ENCODE assay signal across 1 cellular context in genomic region chr1:212797681-212798080, GRCh38.
TF ChIP-seq lines count a peak whose summit lies in the region.

No MANE protein-coding gene starts in this region.

TF ChIP-seq in IMR-90, 13 proteins besides CTCF, POLR2A, EP300 and RAD21 (continued from another document):
- TF ChIP-seq, protein P1, sequence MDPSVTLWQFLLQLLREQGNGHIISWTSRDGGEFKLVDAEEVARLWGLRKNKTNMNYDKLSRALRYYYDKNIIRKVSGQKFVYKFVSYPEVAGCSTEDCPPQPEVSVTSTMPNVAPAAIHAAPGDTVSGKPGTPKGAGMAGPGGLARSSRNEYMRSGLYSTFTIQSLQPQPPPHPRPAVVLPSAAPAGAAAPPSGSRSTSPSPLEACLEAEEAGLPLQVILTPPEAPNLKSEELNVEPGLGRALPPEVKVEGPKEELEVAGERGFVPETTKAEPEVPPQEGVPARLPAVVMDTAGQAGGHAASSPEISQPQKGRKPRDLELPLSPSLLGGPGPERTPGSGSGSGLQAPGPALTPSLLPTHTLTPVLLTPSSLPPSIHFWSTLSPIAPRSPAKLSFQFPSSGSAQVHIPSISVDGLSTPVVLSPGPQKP (IDR thresholded peaks at IDR 0.05; ENCODE audit: borderline replicate concordance, low read depth, low read length) = no peak
- TF ChIP-seq NFE2L2 (IDR thresholded peaks at IDR 0.05; ENCODE audit: low read depth, low read length) = no peak
- TF ChIP-seq FOS (IDR thresholded peaks at IDR 0.05; ENCODE audit: low read depth, low read length) = no peak
- no peak for TF ChIP-seq BHLHE40 (IDR thresholded peaks at IDR 0.05; ENCODE audit: low read depth, low read length)
- TF ChIP-seq SMC3 (IDR thresholded peaks at IDR 0.05; ENCODE audit: low read depth, low read length) = no peak
- TF ChIP-seq RCOR1 (IDR thresholded peaks at IDR 0.05; ENCODE audit: insufficient replicate concordance, low read length) = no peak
- no peak; the same call in 1 of the 2 replicates for TF ChIP-seq MAFK (IDR thresholded peaks at IDR 0.05; ENCODE audit: low read depth, low read length)
- TF ChIP-seq MXI1 (IDR thresholded peaks at IDR 0.05; ENCODE audit: borderline replicate concordance, low read depth, low read length) = no peak
- TF ChIP-seq CHD1 (IDR thresholded peaks at IDR 0.05; ENCODE audit: low read depth, low read length) = no peak
- no peak for TF ChIP-seq RFX5 (IDR thresholded peaks at IDR 0.05; ENCODE audit: low read depth, low read length)
